Comparison of ENCODE assay signal across 2 cellular contexts in genomic region chr1:108467155-108467554, GRCh38. TPM values are rescaled to one million over a fixed set of nuclear protein-coding genes. Genes with fewer than 3 reads are reported as not detected.
"Had no signal": no experiment of that assay in that cellular context is flagged by ENCODE, and none has a peak within 500 bp of the region (broad histone marks: within the 10 kb centered on the region; RNA-seq: fewer than 3 reads in every experiment).

No MANE protein-coding gene starts in this region.

RNA-seq across cellular contexts. Expression of gene NBPF6, which starts 17.0 kb away (rescaled TPM):
- total RNA-seq: G401, GM12878 had no signal
